ENCODE assay signal across 8 cellular contexts in the genomic region with DNA sequence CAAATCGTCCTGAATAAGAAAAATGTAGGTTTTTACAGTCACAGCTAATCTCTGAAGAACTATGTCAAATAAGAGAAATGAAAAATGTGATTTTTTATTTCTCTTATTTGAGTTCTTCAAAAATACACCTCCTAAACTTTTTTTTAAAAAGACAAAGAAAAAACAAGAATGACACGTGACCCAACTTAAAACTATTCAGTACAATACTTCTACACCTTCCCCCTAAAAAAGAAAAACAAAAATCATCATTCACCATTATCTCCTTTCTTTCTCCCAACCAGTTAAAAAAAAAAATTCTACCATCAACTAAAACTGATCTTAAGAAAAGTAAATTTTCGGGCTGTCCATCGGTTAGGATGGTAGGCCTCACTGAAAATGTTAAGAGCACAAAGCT. TPM values are rescaled to one million over a fixed set of nuclear protein-coding genes. Genes with fewer than 3 reads are reported as not detected.
DNase-seq lines count a peak whose midpoint lies in the region; ATAC-seq and TF ChIP-seq lines count a peak whose summit lies in the region.

No MANE protein-coding gene starts in this region.

- peak overlapping the region; percentile 87 for H3K27ac ChIP-seq in ACC112 (ENCODE audit: low read depth, low read length)

- H3K36me3 ChIP-seq in ACC112 (ENCODE audit: insufficient read depth, low read length) = no peaks in the 10 kb centered on the region; the same call in 1 of the 2 replicates

- peak overlapping the region; percentile 61 for H2AFZ ChIP-seq in ACC112 (ENCODE audit: low read length, unreplicated experiment)

- peaks cover 51 to 70% (median 60%) of the 10 kb centered on the region in 3 donors for H3K4me1 Mint-ChIP-seq in naive B cell

- H3K4me1 ChIP-seq in ACC112 (ENCODE audit: control insufficient read depth, insufficient read depth, low read length, unreplicated experiment) = peaks cover 39% of the 10 kb centered on the region

- no peak for TF ChIP-seq CTCF in choroid plexus epithelial cell (conservative IDR thresholded peaks at IDR 0.05; ENCODE audit: low read depth, low read length)

- no peaks in the 10 kb centered on the region for H3K9me3 Mint-ChIP-seq in naive B cell

- ATAC-seq in naive B cell (ENCODE audit: low read depth in 2 of 2) = no peak
- ATAC-seq in HG03175 (IDR thresholded peaks at IDR 0.05; ENCODE audit: unreplicated experiment) = no peak
- ATAC-seq in GM21825 (IDR thresholded peaks at IDR 0.05; ENCODE audit: unreplicated experiment) = no peak
- ATAC-seq in GM19328 (IDR thresholded peaks at IDR 0.05; ENCODE audit: unreplicated experiment) = no peak

- no peaks in the 10 kb centered on the region for H3K27me3 Mint-ChIP-seq in naive B cell

- peaks cover 71% of the 10 kb centered on the region for H3K79me2 ChIP-seq in ACC112 (ENCODE audit: control insufficient read depth, insufficient read depth, low read length, unreplicated experiment)

- H3K27me3 ChIP-seq in ACC112 (ENCODE audit: insufficient read depth, low read length) = no peaks in the 10 kb centered on the region

- no peak for DNase-seq in Jurkat, Clone E6-1 (ENCODE audit: low read depth, low spot score)
- DNase-seq in choroid plexus epithelial cell (ENCODE audit: low read depth) = no peak
- DNase-seq in naive B cell = no peak
- DNase-seq in NCI-H1105 (lab: John Stamatoyannopoulos, UW) = no peak

- H3K4me3 ChIP-seq in ACC112 (ENCODE audit: low read depth, low read length) = peak overlapping the region; percentile 99
- H3K4me3 ChIP-seq in Jurkat, Clone E6-1 (ENCODE audit: low read length) = peak overlapping the region; percentile 88
- H3K4me3 ChIP-seq in choroid plexus epithelial cell (ENCODE audit: low read depth, low read length) = peak overlapping the region; percentile 88

- peaks cover 0 to 10% of the 10 kb centered on the region in 2 donors for H3K36me3 Mint-ChIP-seq in naive B cell

- H3K27ac Mint-ChIP-seq in naive B cell = peak overlapping the region in 5 of 6 donors; percentile 81 to 98 (median 96)

- H3K4me3 Mint-ChIP-seq in naive B cell = peak overlapping the region; percentile 91 to 100 (median 95)

RNA-seq across cellular contexts. Expression of gene RNF145, which starts 2.1 kb away (rescaled TPM):
- 44.3 TPM for polyA plus RNA-seq in Jurkat, Clone E6-1 (2012; ENCODE audit: insufficient read depth, insufficient read length)
- 10 to 100 TPM in 5 of 6 donors, 1 to 10 TPM in 1; 8.8 to 14.4 (median 10.4) TPM for polyA plus RNA-seq in naive B cell (ENCODE audit: low read depth in 6 of 6)

RNA-seq across cellular contexts. Expression of gene UBLCP1, which starts 55.9 kb away (rescaled TPM):
- polyA plus RNA-seq in Jurkat, Clone E6-1 (2012; ENCODE audit: insufficient read depth, insufficient read length) = 20.5 TPM
- 10 to 100 TPM; 48.4 to 69.5 (median 61.2) TPM for polyA plus RNA-seq in naive B cell (ENCODE audit: low read depth in 6 of 6)
